In genomic region chr6:151131346-151131745, GRCh38 we compare ENCODE assay signal across 30 cellular contexts.
"Had no signal": no experiment of that assay in that cellular context is flagged by ENCODE, and none has a peak within 500 bp of the region (broad histone marks: within the 10 kb centered on the region; RNA-seq: fewer than 3 reads in every experiment).

No MANE protein-coding gene starts in this region.

- H3K4me3 Mint-ChIP-seq: naive B cell; naive thymus-derived CD8-positive, alpha-beta T cell; natural killer cell treated with Interleukin-12 subunit alpha and Interleukin-12 subunit beta and Interleukin-15 and Interleukin-18, amount 100 ng/mL, for 72 hours; nephron progenitor cell; neural crest cell; stimulated activated effector memory CD8-positive, alpha-beta T cell treated with anti-CD3 and anti-CD28 coated beads, Interleukin-12 subunit alpha, Interleukin-12 subunit beta, amount 100 ng/mL, for 72 hours; stimulated activated naive CD8-positive, alpha-beta T cell treated with anti-CD3 and anti-CD28 coated beads, Interleukin-15, amount 100 ng/mL, for 72 hours; type B pancreatic cell had no signal

- H3K4me1 ChIP-seq: prostate gland, suprapubic skin, upper lobe of right lung, vagina had no signal

- H3K27ac ChIP-seq: neutrophil, pancreas, prostate gland, right lobe of liver, sigmoid colon, suprapubic skin, testis, tibial artery, transverse colon, upper lobe of right lung, vagina had no signal

- H3K27me3 ChIP-seq: neutrophil, pancreas, right lobe of liver, sigmoid colon, suprapubic skin, testis, tibial artery, transverse colon, upper lobe of right lung, vagina had no signal

- H3K4me1 Mint-ChIP-seq: naive B cell; naive thymus-derived CD8-positive, alpha-beta T cell; stimulated activated effector memory CD8-positive, alpha-beta T cell treated with anti-CD3 and anti-CD28 coated beads, Interleukin-12 subunit alpha, Interleukin-12 subunit beta, amount 100 ng/mL, for 72 hours; stimulated activated naive CD8-positive, alpha-beta T cell treated with anti-CD3 and anti-CD28 coated beads, Interleukin-15, amount 100 ng/mL, for 72 hours had no signal

- H3K9me3 Mint-ChIP-seq: natural killer cell treated with Interleukin-12 subunit alpha and Interleukin-12 subunit beta and Interleukin-15 and Interleukin-18, amount 100 ng/mL, for 72 hours had no signal

- H3K9me3 ChIP-seq: neutrophil, pancreas, prostate gland, right lobe of liver, suprapubic skin, testis, transverse colon, upper lobe of right lung, vagina had no signal

- ATAC-seq: naive thymus-derived CD8-positive, alpha-beta T cell; natural killer cell treated with Interleukin-12 subunit alpha and Interleukin-12 subunit beta and Interleukin-15 and Interleukin-18, amount 100 ng/mL, for 72 hours; pancreas; right cardiac atrium; right lobe of liver; stimulated activated effector memory CD8-positive, alpha-beta T cell treated with anti-CD3 and anti-CD28 coated beads, Interleukin-12 subunit alpha, Interleukin-12 subunit beta, amount 100 ng/mL, for 72 hours; stimulated activated naive CD8-positive, alpha-beta T cell treated with anti-CD3 and anti-CD28 coated beads, Interleukin-15, amount 100 ng/mL, for 72 hours; stimulated activated naive CD8-positive, alpha-beta T cell treated with anti-CD3 and anti-CD28 coated beads, Interleukin-15, Interleukin-2, amounts not matched to agents 100 U/mL and 50 U/mL, for 24 hours; upper lobe of right lung had no signal

- H3K4me3 ChIP-seq: pancreas, prostate gland, right lobe of liver, sigmoid colon, suprapubic skin, testis, tibial artery, transverse colon, upper lobe of right lung, vagina had no signal

- H3K36me3 ChIP-seq: neutrophil, pancreas, prostate gland, right lobe of liver, sigmoid colon, suprapubic skin, tibial artery, transverse colon, upper lobe of right lung, vagina had no signal

- H3K27me3 Mint-ChIP-seq: naive B cell; stimulated activated naive CD8-positive, alpha-beta T cell treated with anti-CD3 and anti-CD28 coated beads, Interleukin-15, amount 100 ng/mL, for 72 hours; type B pancreatic cell had no signal

- H3K27ac Mint-ChIP-seq: naive B cell; naive thymus-derived CD8-positive, alpha-beta T cell; natural killer cell treated with Interleukin-12 subunit alpha and Interleukin-12 subunit beta and Interleukin-15 and Interleukin-18, amount 100 ng/mL, for 72 hours; nephron progenitor cell; stimulated activated effector memory CD8-positive, alpha-beta T cell treated with anti-CD3 and anti-CD28 coated beads, Interleukin-12 subunit alpha, Interleukin-12 subunit beta, amount 100 ng/mL, for 72 hours; stimulated activated naive CD8-positive, alpha-beta T cell treated with anti-CD3 and anti-CD28 coated beads, Interleukin-15, amount 100 ng/mL, for 72 hours; type B pancreatic cell had no signal

- DNase-seq: naive B cell; naive thymus-derived CD8-positive, alpha-beta T cell; nephron progenitor cell; nucleus accumbens; pancreas; retina; right cardiac atrium; right lobe of liver; sigmoid colon; small intestine; stimulated activated CD4-positive, alpha-beta T cell treated with anti-CD3 and anti-CD28 coated beads, Interleukin-15, amount 100 ng/mL, for 24 hours; stimulated activated CD4-positive, alpha-beta T cell treated with anti-CD3 and anti-CD28 coated beads, Interleukin-2, amount 100 ng/mL, for 24 hours; stimulated activated CD4-positive, alpha-beta T cell treated with anti-CD3 and anti-CD28 coated beads, Interleukin-2, amount 100 ng/mL, for 48 hours; stimulated activated CD4-positive, alpha-beta T cell treated with anti-CD3 and anti-CD28 coated beads, Interleukin-4, amount 100 ng/mL, for 24 hours; stimulated activated naive CD4-positive, alpha-beta T cell; stimulated activated naive CD8-positive, alpha-beta T cell treated with anti-CD3 and anti-CD28 coated beads, Interleukin-15, amount 100 ng/mL, for 72 hours; stimulated activated naive CD8-positive, alpha-beta T cell treated with anti-CD3 and anti-CD28 coated beads, Interleukin-15, Interleukin-2, amounts not matched to agents 100 U/mL and 50 U/mL, for 24 hours; substantia nigra; testis; tibial artery; transverse colon; upper lobe of right lung had no signal

- H3K36me3 Mint-ChIP-seq: natural killer cell treated with Interleukin-12 subunit alpha and Interleukin-12 subunit beta and Interleukin-15 and Interleukin-18, amount 100 ng/mL, for 72 hours; stimulated activated effector memory CD8-positive, alpha-beta T cell treated with anti-CD3 and anti-CD28 coated beads, Interleukin-12 subunit alpha, Interleukin-12 subunit beta, amount 100 ng/mL, for 72 hours had no signal
